Comparison of ENCODE assay signal across 1 cellular context in the genomic region with DNA sequence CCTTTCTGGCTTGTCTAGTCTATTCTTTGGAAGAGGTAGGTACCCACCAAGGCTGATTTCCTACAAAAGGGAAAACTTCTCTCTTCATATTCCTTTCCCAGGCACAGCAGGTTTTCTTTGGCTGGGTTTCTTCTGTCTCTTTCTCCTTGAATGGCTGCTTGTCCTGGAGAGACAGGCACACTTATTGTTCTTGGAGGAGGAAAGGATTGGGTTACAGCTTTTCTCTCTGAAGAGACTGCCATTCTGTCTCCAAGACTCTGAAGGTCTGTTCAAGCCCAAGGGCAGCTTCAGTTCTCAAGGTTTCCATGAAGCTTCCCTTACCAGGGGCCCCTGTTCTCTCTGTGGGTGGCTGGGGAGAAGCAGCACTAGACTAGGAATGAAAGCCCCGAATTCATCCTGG.
TF ChIP-seq lines count a peak whose summit lies in the region.

No MANE protein-coding gene starts in this region.

TF ChIP-seq in HEK293, 187 proteins besides CTCF, POLR2A, EP300 and RAD21 (continued from another document):
- TF ChIP-seq, protein P1, sequence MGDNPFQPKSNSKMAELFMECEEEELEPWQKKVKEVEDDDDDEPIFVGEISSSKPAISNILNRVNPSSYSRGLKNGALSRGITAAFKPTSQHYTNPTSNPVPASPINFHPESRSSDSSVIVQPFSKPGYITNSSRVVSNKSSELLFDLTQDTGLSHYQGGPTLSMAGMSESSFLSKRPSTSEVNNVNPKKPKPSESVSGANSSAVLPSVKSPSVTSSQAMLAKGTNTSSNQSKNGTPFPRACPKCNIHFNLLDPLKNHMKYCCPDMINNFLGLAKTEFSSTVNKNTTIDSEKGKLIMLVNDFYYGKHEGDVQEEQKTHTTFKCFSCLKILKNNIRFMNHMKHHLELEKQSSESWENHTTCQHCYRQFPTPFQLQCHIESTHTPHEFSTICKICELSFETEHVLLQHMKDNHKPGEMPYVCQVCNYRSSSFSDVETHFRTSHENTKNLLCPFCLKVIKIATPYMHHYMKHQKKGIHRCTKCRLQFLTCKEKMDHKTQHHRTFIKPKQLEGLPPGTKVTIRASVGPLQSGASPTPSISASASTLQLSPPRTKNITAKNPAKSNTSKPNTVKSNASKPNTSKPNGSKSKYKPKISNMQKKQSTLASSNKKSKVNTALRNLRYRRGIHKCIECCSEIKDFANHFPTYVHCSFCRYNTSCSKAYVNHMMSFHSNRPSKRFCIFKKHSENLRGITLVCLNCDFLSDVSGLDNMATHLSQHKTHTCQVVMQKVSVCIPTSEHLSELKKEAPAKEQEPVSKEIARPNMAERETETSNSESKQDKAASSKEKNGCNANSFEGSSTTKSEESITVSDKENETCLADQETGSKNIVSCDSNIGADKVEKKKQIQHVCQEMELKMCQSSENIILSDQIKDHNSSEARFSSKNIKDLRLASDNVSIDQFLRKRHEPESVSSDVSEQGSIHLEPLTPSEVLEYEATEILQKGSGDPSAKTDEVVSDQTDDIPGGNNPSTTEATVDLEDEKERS (tag by site-specific recombination; IDR thresholded peaks at IDR 0.05) = no peak
- TF ChIP-seq ZNF324 (tag by site-specific recombination; IDR thresholded peaks at IDR 0.05) (no peak), ZNF837 (tag by site-specific recombination; IDR thresholded peaks at IDR 0.05) (no peak), ZFP37 (tag by site-specific recombination; IDR thresholded peaks at IDR 0.05) (no peak), ZNF768 (tag by site-specific recombination; IDR thresholded peaks at IDR 0.05) (no peak), GFI1B (tag by site-specific recombination; IDR thresholded peaks at IDR 0.05) (no peak)
- TF ChIP-seq, protein P2, sequence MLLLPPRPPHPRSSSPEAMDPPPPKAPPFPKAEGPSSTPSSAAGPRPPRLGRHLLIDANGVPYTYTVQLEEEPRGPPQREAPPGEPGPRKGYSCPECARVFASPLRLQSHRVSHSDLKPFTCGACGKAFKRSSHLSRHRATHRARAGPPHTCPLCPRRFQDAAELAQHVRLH (tag by site-specific recombination; IDR thresholded peaks at IDR 0.05) = no peak
TF ChIP-seq in HEK293: peak in this region for 0.
